In genomic region chr15:39582286-39582976, GRCh38 we compare ENCODE assay signal across 8 cellular contexts. TPM values are rescaled to one million over a fixed set of nuclear protein-coding genes. Genes with fewer than 3 reads are reported as not detected.
A peak's percentile ranks its signal among the peaks of the same experiment; 100 is the strongest.
DNase-seq lines count a peak whose midpoint lies in the region; ATAC-seq and TF ChIP-seq lines count a peak whose summit lies in the region.

No MANE protein-coding gene starts in this region.

- WGBS in liver: 71% methylated on average over 20 of the region's 20 CpGs

- H3K9me3 ChIP-seq in liver (ENCODE audit: control insufficient read depth in 4 of 4, low read length in 3 of 4) (no peaks in the 10 kb centered on the region), stomach smooth muscle (ENCODE audit: control insufficient read depth in 2 of 2, low read length in 2 of 2) (no peaks in the 10 kb centered on the region)

- H3K36me3 ChIP-seq in liver (ENCODE audit: control insufficient read depth in 4 of 4, insufficient read depth in 3 of 4, low read depth in 1 of 4, low read length in 3 of 4) (peaks cover 0 to 29% (median 14%) of the 10 kb centered on the region in 4 donors), stomach smooth muscle (ENCODE audit: control insufficient read depth in 2 of 2, insufficient read depth in 2 of 2, low read length in 2 of 2) (peaks cover 39 to 62% of the 10 kb centered on the region in 2 donors)

- H3K4me3 ChIP-seq in dorsolateral prefrontal cortex (peak overlapping the region in 31 of 59 donors; percentile 3 to 73 (median 57)), liver (ENCODE audit: low read depth in 1 of 3, low read length in 3 of 3) (peak overlapping the region; percentile 46 to 85 (median 64)), stomach smooth muscle (ENCODE audit: low read length in 2 of 2) (peak overlapping the region; percentile 89 to 91)

- H3K27me3 ChIP-seq in dorsolateral prefrontal cortex: peaks cover 0 to 29% (median 10%) of the 10 kb centered on the region in 45 donors
- H3K27me3 ChIP-seq in liver (ENCODE audit: control insufficient read depth in 4 of 4, insufficient read depth in 4 of 4, low read length in 3 of 4): no peaks in the 10 kb centered on the region
- H3K27me3 ChIP-seq in stomach smooth muscle (ENCODE audit: control insufficient read depth in 1 of 2, insufficient read depth in 2 of 2, low read length in 2 of 2): no peaks in the 10 kb centered on the region

- peaks cover 4 to 58% (median 30%) of the 10 kb centered on the region in 4 donors for H3K4me1 ChIP-seq in liver (ENCODE audit: control insufficient read depth in 4 of 4, insufficient read depth in 4 of 4, low read length in 3 of 4)
- H3K4me1 ChIP-seq in stomach smooth muscle (ENCODE audit: control insufficient read depth, insufficient read depth, low read length): peaks cover 69% of the 10 kb centered on the region

- TF ChIP-seq CTCF in dorsolateral prefrontal cortex (IDR thresholded peaks at IDR 0.05 in 54 of 56, conservative IDR thresholded peaks at IDR 0.05 in 2 of 56; ENCODE audit: low read depth in 1 of 56, partially characterized antibody in 56 of 56) (no peak), liver (IDR thresholded peaks at IDR 0.05; ENCODE audit: low read depth, low read length, missing input control) (no peak)

- no peak for ATAC-seq in GM21528 (IDR thresholded peaks at IDR 0.05; ENCODE audit: low FRiP score, unreplicated experiment)

- no peak for TF ChIP-seq RAD21 in liver (IDR thresholded peaks at IDR 0.05)

- peak; percentile 12 for DNase-seq in NCI-H69 (lab: John Stamatoyannopoulos, UW)
- no peak for DNase-seq in dorsolateral prefrontal cortex
- DNase-seq in nucleus accumbens (lab: John Stamatoyannopoulos, UW): no peak
- DNase-seq in HT-29 (ENCODE audit: low spot score): no peak
- DNase-seq in stimulated activated CD4-positive, alpha-beta T cell treated with anti-CD3 and anti-CD28 coated beads, Interleukin-1b, Interleukin-23, amount 100 ng/mL, for 48 hours: no peak

- peak overlapping the region in 2 of 59 donors; percentile 9 to 12 for H3K27ac ChIP-seq in dorsolateral prefrontal cortex
- H3K27ac ChIP-seq in liver (ENCODE audit: low read depth in 1 of 2, low read length in 2 of 2): peak overlapping the region; percentile 3 to 78
- H3K27ac ChIP-seq in stomach smooth muscle (ENCODE audit: low read length): peak overlapping the region; percentile 96

- H3K9ac ChIP-seq in liver (ENCODE audit: low read depth in 1 of 2, low read length in 2 of 2) (peak overlapping the region in 1 of 2 donors; percentile 33), stomach smooth muscle (ENCODE audit: low read length in 2 of 2) (peak overlapping the region; percentile 90 to 97)

- intact Hi-C loops in dorsolateral prefrontal cortex (cut with DNase I): loop anchor here in 1 of 2 donors (5.0 kb wide), 1 partner anchor 875 kb away; no protein-coding TSS in a partner anchor

TF ChIP-seq in liver, 16 proteins besides CTCF, POLR2A, EP300 and RAD21:
- no peak for TF ChIP-seq RXRA (IDR thresholded peaks at IDR 0.05)
- TF ChIP-seq, protein P1, sequence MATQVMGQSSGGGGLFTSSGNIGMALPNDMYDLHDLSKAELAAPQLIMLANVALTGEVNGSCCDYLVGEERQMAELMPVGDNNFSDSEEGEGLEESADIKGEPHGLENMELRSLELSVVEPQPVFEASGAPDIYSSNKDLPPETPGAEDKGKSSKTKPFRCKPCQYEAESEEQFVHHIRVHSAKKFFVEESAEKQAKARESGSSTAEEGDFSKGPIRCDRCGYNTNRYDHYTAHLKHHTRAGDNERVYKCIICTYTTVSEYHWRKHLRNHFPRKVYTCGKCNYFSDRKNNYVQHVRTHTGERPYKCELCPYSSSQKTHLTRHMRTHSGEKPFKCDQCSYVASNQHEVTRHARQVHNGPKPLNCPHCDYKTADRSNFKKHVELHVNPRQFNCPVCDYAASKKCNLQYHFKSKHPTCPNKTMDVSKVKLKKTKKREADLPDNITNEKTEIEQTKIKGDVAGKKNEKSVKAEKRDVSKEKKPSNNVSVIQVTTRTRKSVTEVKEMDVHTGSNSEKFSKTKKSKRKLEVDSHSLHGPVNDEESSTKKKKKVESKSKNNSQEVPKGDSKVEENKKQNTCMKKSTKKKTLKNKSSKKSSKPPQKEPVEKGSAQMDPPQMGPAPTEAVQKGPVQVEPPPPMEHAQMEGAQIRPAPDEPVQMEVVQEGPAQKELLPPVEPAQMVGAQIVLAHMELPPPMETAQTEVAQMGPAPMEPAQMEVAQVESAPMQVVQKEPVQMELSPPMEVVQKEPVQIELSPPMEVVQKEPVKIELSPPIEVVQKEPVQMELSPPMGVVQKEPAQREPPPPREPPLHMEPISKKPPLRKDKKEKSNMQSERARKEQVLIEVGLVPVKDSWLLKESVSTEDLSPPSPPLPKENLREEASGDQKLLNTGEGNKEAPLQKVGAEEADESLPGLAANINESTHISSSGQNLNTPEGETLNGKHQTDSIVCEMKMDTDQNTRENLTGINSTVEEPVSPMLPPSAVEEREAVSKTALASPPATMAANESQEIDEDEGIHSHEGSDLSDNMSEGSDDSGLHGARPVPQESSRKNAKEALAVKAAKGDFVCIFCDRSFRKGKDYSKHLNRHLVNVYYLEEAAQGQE (IDR thresholded peaks at IDR 0.05): no peak
- no peak for TF ChIP-seq GABPA (IDR thresholded peaks at IDR 0.05 in 1 of 2, conservative IDR thresholded peaks at IDR 0.05 in 1 of 2)
- no peak for TF ChIP-seq EGR1 (IDR thresholded peaks at IDR 0.05; ENCODE audit: low read depth in 2 of 2)
- TF ChIP-seq SP1 (IDR thresholded peaks at IDR 0.05): no peak
- TF ChIP-seq YY1 (IDR thresholded peaks at IDR 0.05): no peak
- TF ChIP-seq, protein P2, sequence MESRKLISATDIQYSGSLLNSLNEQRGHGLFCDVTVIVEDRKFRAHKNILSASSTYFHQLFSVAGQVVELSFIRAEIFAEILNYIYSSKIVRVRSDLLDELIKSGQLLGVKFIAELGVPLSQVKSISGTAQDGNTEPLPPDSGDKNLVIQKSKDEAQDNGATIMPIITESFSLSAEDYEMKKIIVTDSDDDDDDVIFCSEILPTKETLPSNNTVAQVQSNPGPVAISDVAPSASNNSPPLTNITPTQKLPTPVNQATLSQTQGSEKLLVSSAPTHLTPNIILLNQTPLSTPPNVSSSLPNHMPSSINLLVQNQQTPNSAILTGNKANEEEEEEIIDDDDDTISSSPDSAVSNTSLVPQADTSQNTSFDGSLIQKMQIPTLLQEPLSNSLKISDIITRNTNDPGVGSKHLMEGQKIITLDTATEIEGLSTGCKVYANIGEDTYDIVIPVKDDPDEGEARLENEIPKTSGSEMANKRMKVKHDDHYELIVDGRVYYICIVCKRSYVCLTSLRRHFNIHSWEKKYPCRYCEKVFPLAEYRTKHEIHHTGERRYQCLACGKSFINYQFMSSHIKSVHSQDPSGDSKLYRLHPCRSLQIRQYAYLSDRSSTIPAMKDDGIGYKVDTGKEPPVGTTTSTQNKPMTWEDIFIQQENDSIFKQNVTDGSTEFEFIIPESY (IDR thresholded peaks at IDR 0.05): no peak
- no peak for TF ChIP-seq HNF4G (IDR thresholded peaks at IDR 0.05)
- no peak for TF ChIP-seq TAF1 (conservative IDR thresholded peaks at IDR 0.05)
- no peak for TF ChIP-seq JUND (IDR thresholded peaks at IDR 0.05)
- no peak for TF ChIP-seq ATF3 (IDR thresholded peaks at IDR 0.05)
- TF ChIP-seq HNF4A (conservative IDR thresholded peaks at IDR 0.05): no peak
- TF ChIP-seq NR2F2 (IDR thresholded peaks at IDR 0.05): no peak
- no peak for TF ChIP-seq MAX (IDR thresholded peaks at IDR 0.05)
- no peak for TF ChIP-seq FOXA2 (IDR thresholded peaks at IDR 0.05)
- TF ChIP-seq FOXA1 (IDR thresholded peaks at IDR 0.05): no peak

RNA-seq across cellular contexts. Expression of gene THBS1, which starts 1.6 kb away (rescaled TPM):
- total RNA-seq in dorsolateral prefrontal cortex: 10 to 100 TPM in 54 of 120 experiments, 1 to 10 TPM in 66; 2.4 to 69.0 (median 9.2) TPM
- 10 to 100 TPM; 36.2 to 73.6 TPM for total RNA-seq in liver
- polyA plus RNA-seq in liver: 1 to 10 TPM; 8.9 to 9.0 TPM
- 5.6 and 12.5 TPM in 2 replicates for total RNA-seq in HT-29 (2014; rRNA removed; shearing (Covaris generic))
